Comparison of ENCODE assay signal across 25 cellular contexts in the genomic region with DNA sequence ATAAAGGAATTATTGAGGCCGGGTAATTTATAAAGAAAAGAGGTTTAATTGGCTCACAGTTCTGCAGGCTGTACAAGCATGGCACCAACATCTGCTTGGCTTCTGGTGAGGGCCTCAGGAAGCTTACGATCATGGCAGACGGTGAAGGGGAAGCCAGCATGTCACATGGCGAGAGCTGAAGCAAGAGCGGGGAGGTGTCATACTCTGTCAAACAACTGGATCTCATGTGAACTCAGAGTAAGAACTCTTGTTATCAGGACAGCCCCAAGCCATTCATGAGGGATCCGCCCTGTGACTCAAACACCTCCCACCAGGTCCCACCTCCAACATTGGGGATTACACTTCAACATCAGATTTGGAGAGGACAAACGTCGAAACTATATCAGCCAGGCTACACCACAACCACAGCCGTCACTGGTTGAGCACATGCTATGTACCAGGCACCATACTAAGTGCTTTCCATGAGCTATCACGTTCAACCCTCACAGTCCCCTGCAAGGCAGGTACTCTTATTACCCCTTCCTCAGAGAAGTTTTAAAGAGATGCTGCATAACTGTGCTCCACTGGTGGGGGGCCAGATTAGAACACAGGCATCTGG.
"Had no signal": no experiment of that assay in that cellular context is flagged by ENCODE, and none has a peak within 500 bp of the region (broad histone marks: within the 10 kb centered on the region; RNA-seq: fewer than 3 reads in every experiment).

No MANE protein-coding gene starts in this region.

- H3K27ac ChIP-seq: body of pancreas, cardiac muscle cell, foreskin keratinocyte, spleen, thoracic aorta, upper lobe of right lung had no signal

- H3K4me3 ChIP-seq: body of pancreas, cardiac muscle cell, lung, spleen, thoracic aorta, upper lobe of right lung had no signal

- H3K9me3 Mint-ChIP-seq: activated CD4-positive, alpha-beta memory T cell treated with anti-CD3 and anti-CD28 coated beads for 36 hours; activated naive CD4-positive, alpha-beta T cell treated with anti-CD3 and anti-CD28 coated beads, Interleukin-2, amount 10 ng/mL, durations not matched to agents 7 days and 5 days; activated naive CD8-positive, alpha-beta T cell treated with anti-CD3 and anti-CD28 coated beads, Interleukin-2, amount 50 U/mL, for 24 hours; activated T-cell treated with anti-CD3 and anti-CD28 coated beads, Interleukin-2, amount 50 U/mL, for 72 hours; dendritic cell treated with granulocyte-macrophage colony-stimulating factor and Interleukin-4, amounts not matched to agents 40 ng/mL and 50 ng/mL, for 4 days; mesothelial cell of epicardium; natural killer cell had no signal

- H3K9me3 ChIP-seq: body of pancreas, spleen, thoracic aorta, upper lobe of right lung had no signal

- H3K4me3 Mint-ChIP-seq: activated CD4-positive, alpha-beta memory T cell treated with anti-CD3 and anti-CD28 coated beads for 36 hours; activated naive CD4-positive, alpha-beta T cell treated with anti-CD3 and anti-CD28 coated beads, Interleukin-2, amount 10 ng/mL, durations not matched to agents 7 days and 5 days; activated naive CD8-positive, alpha-beta T cell treated with anti-CD3 and anti-CD28 coated beads, Interleukin-2, amount 50 U/mL, for 24 hours; activated T-cell treated with anti-CD3 and anti-CD28 coated beads, Interleukin-2, amount 50 U/mL, for 72 hours; dendritic cell treated with granulocyte-macrophage colony-stimulating factor and Interleukin-4, amounts not matched to agents 40 ng/mL and 50 ng/mL, for 4 days; mesothelial cell of epicardium; natural killer cell had no signal

- H3K27me3 ChIP-seq: body of pancreas, cardiac muscle cell, foreskin keratinocyte, spleen, upper lobe of right lung had no signal

- H3K36me3 Mint-ChIP-seq: activated CD4-positive, alpha-beta memory T cell treated with anti-CD3 and anti-CD28 coated beads for 36 hours; activated naive CD4-positive, alpha-beta T cell treated with anti-CD3 and anti-CD28 coated beads, Interleukin-2, amount 10 ng/mL, durations not matched to agents 7 days and 5 days; mesothelial cell of epicardium; natural killer cell had no signal

- H3K27me3 Mint-ChIP-seq: activated CD4-positive, alpha-beta memory T cell treated with anti-CD3 and anti-CD28 coated beads for 36 hours; activated naive CD4-positive, alpha-beta T cell treated with anti-CD3 and anti-CD28 coated beads, Interleukin-2, amount 10 ng/mL, durations not matched to agents 7 days and 5 days; activated naive CD8-positive, alpha-beta T cell treated with anti-CD3 and anti-CD28 coated beads, Interleukin-2, amount 50 U/mL, for 24 hours; dendritic cell treated with granulocyte-macrophage colony-stimulating factor and Interleukin-4, amounts not matched to agents 40 ng/mL and 50 ng/mL, for 4 days had no signal

- H3K36me3 ChIP-seq: cardiac muscle cell, thoracic aorta, upper lobe of right lung had no signal

- H3K4me1 Mint-ChIP-seq: activated naive CD4-positive, alpha-beta T cell treated with anti-CD3 and anti-CD28 coated beads, Interleukin-2, amount 10 ng/mL, durations not matched to agents 7 days and 5 days; activated naive CD8-positive, alpha-beta T cell treated with anti-CD3 and anti-CD28 coated beads, Interleukin-2, amount 50 U/mL, for 24 hours had no signal

- H3K27ac Mint-ChIP-seq: activated CD4-positive, alpha-beta memory T cell treated with anti-CD3 and anti-CD28 coated beads for 36 hours; activated naive CD4-positive, alpha-beta T cell treated with anti-CD3 and anti-CD28 coated beads, Interleukin-2, amount 10 ng/mL, durations not matched to agents 7 days and 5 days; activated naive CD8-positive, alpha-beta T cell treated with anti-CD3 and anti-CD28 coated beads, Interleukin-2, amount 50 U/mL, for 24 hours; activated T-cell treated with anti-CD3 and anti-CD28 coated beads, Interleukin-2, amount 50 U/mL, for 72 hours; dendritic cell treated with granulocyte-macrophage colony-stimulating factor and Interleukin-4, amounts not matched to agents 40 ng/mL and 50 ng/mL, for 4 days; mesothelial cell of epicardium; natural killer cell; progenitor cell of endocrine pancreas had no signal

- H3K4me1 ChIP-seq: body of pancreas had no signal

- ATAC-seq: activated naive CD8-positive, alpha-beta T cell treated with anti-CD3 and anti-CD28 coated beads, Interleukin-2, amount 50 U/mL, for 24 hours; activated T-cell treated with anti-CD3 and anti-CD28 coated beads, Interleukin-2, amount 50 U/mL, for 72 hours; left lobe of liver; natural killer cell had no signal

- DNase-seq: activated CD4-positive, alpha-beta memory T cell treated with anti-CD3 and anti-CD28 coated beads for 36 hours; activated CD4-positive, alpha-beta T cell treated with anti-CD3 and anti-CD28 coated beads for 48 hours; activated CD4-positive, CD25-positive, alpha-beta regulatory T cell; activated effector memory CD4-positive, alpha-beta T cell treated with anti-CD3 and anti-CD28 coated beads, Interleukin-2, amount 50 U/mL, for 16 hours; activated naive CD4-positive, alpha-beta T cell treated with anti-CD3 and anti-CD28 coated beads, Interleukin-2, amount 10 ng/mL, durations not matched to agents 7 days and 5 days; activated naive CD8-positive, alpha-beta T cell treated with anti-CD3 and anti-CD28 coated beads, Interleukin-2, amount 50 U/mL, for 24 hours; activated T-cell treated with anti-CD3 and anti-CD28 coated beads, Interleukin-2, amount 50 U/mL, for 72 hours; body of pancreas; effector CD8-positive, alpha-beta T cell; erythroblast; natural killer cell; retina; spleen; stimulated activated CD4-positive, alpha-beta T cell treated with anti-CD3 and anti-CD28 coated beads, Interleukin-4, amount 100 ng/mL, for 1 hour; stimulated activated naive CD4-positive, alpha-beta T cell; T-helper 1 cell; upper lobe of right lung had no signal
